8 cellular contexts compared by ENCODE assay signal in the genomic region with DNA sequence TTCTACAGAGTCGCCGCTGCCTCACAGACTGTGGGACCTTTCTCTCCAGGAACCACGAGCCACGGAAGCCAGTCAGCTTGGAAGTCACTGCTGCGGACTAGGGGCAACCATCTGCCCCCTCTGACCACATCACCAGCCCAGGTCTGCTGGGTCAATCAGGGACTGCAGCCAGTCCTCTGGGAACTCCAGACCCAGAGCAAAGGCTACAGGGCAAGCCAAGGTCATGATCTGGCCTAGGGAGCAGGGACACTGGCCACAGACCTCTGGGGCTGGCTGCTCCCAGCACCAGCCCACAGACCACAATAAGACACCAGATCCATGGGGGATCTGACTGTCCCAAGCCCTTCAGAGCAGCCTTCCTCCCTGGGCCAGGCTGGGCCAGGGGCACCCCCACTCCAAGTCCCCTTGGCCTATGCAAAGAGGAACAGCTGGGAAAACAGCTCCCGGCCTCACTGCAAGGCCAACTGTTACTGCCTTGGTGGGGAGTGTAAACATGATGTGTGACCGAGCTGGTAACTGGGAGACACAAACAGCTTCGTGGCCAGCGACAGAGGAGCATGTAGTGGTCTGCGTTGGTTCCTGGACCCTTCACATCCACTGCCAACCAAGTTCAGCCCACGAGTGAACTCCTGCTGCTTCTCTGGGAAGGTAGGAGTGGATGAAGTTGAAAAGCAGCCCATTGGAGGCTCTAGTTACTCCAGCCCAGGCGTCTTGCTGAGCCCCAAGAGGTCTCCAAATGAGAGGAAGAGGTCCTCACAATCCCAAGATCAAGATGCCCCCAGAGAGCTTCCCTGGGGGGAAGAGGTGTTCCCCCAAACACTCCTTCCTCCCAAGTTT. TPM values are rescaled to one million over a fixed set of nuclear protein-coding genes. Genes with fewer than 3 reads are reported as not detected.
A peak's percentile ranks its signal among the peaks of the same experiment; 100 is the strongest.
DNase-seq lines count a peak whose midpoint lies in the region; ATAC-seq, FAIRE-seq and TF ChIP-seq lines count a peak whose summit lies in the region.

No MANE protein-coding gene starts in this region.

- FAIRE-seq in HepG2 (lab: Jason Lieb, UNC), result peak; percentile 66

- H3K4me1 ChIP-seq in ascending aorta (peaks cover 18 to 42% of the 10 kb centered on the region in 2 donors), HepG2 (ENCODE audit: insufficient read depth, low read length) (peaks cover 66% of the 10 kb centered on the region), tibial nerve (peaks cover 0 to 62% (median 56%) of the 10 kb centered on the region in 4 donors)

- H3K4me3 ChIP-seq in ascending aorta, result peak overlapping the region; percentile 71 to 83
- peak overlapping the region; percentile 85 to 94 (median 94) for H3K4me3 ChIP-seq in HepG2 (replicated peaks in 1 of 3; ENCODE audit: insufficient read depth in 1 of 3, low read depth in 2 of 3, low read length in 3 of 3)
- H3K4me3 ChIP-seq in tibial nerve, result peak overlapping the region; percentile 79 to 98 (median 92)

- peaks cover 34% of the 10 kb centered on the region for H4K20me1 ChIP-seq in HepG2 (ENCODE audit: insufficient read depth, low read length)

- CTCF ChIA-PET in activated naive CD4-positive, alpha-beta T cell treated with anti-CD3 and anti-CD28 coated beads, Interleukin-2, amount 10 ng/mL, durations not matched to agents 7 days and 5 days (lab: Charles Lee), result interaction anchor here (1.0 kb wide), 1 partner anchor 15 kb away, joined by 3 read pairs; no protein-coding TSS in a partner anchor
- CTCF ChIA-PET in HepG2 (lab: Yijun Ruan, JAX; ENCODE audit: low intra/inter-chr PET ratio, low total read pairs), result no interaction called here

- no peak for DNase-seq in activated naive CD4-positive, alpha-beta T cell treated with anti-CD3 and anti-CD28 coated beads, Interleukin-2, amount 10 ng/mL, durations not matched to agents 7 days and 5 days
- DNase-seq in activated naive CD4-positive, alpha-beta T cell treated with Interleukin-2 at 50 U/mL for 16 hours, result no peak
- DNase-seq in ascending aorta (ENCODE audit: low spot score in 2 of 2) (no peak), HepG2 (ENCODE audit: low spot score) (peak; percentile 58), tibial nerve (ENCODE audit: low spot score in 2 of 2) (no peak), GM20000 (ENCODE audit: low spot score) (no peak), OCI-M2 (lab: John Stamatoyannopoulos, UW; ENCODE audit: unreplicated experiment) (no peak)
- no peak for DNase-seq in stimulated activated naive CD4-positive, alpha-beta T cell treated with Interleukin-2 at 50 U/mL for 16 hours (lab: John Stamatoyannopoulos, UW)

- no peaks in the 10 kb centered on the region for H3K36me3 ChIP-seq in ascending aorta
- peaks cover 5 to 7% of the 10 kb centered on the region in 2 experiments; a peak in 3 of 5 replicates for H3K36me3 ChIP-seq in HepG2 (replicated peaks in 1 of 2; ENCODE audit: control insufficient read depth in 1 of 2, insufficient read depth in 2 of 2, low read length in 2 of 2)
- H3K36me3 ChIP-seq in tibial nerve, result no peaks in the 10 kb centered on the region

- peak overlapping the region; percentile 97 for H3K9ac ChIP-seq in HepG2 (ENCODE audit: insufficient read depth, low read depth, low read length)

- H3K36me3 Mint-ChIP-seq in activated naive CD4-positive, alpha-beta T cell treated with anti-CD3 and anti-CD28 coated beads, Interleukin-2, amount 10 ng/mL, durations not matched to agents 7 days and 5 days, result peaks cover 6% of the 10 kb centered on the region

- H3K27ac ChIP-seq in ascending aorta (peak overlapping the region; percentile 84 to 97), HepG2 (ENCODE audit: extremely low read length, insufficient read depth, low read length) (peak overlapping the region; percentile 83), tibial nerve (peak overlapping the region; percentile 92 to 100 (median 97))

- peak; percentile 32 to 60; a peak in 2 of 4 replicates for TF ChIP-seq POLR2A in HepG2 (IDR thresholded peaks at IDR 0.05; ENCODE audit: insufficient read depth in 1 of 2, low read depth in 2 of 2, low read length in 2 of 2)
- no peak for TF ChIP-seq POLR2A in tibial nerve (IDR thresholded peaks at IDR 0.05)

- H3K79me2 ChIP-seq in HepG2 (ENCODE audit: insufficient read depth, low read length), result peaks cover 60% of the 10 kb centered on the region

- H3K9me3 ChIP-seq in ascending aorta (no peaks in the 10 kb centered on the region), HepG2 (ENCODE audit: low read length) (no peaks in the 10 kb centered on the region), tibial nerve (no peaks in the 10 kb centered on the region)

- peak overlapping the region; percentile 91 for H3K27ac Mint-ChIP-seq in activated naive CD4-positive, alpha-beta T cell treated with anti-CD3 and anti-CD28 coated beads, Interleukin-2, amount 10 ng/mL, durations not matched to agents 7 days and 5 days

- peaks cover 57% of the 10 kb centered on the region for H3K4me1 Mint-ChIP-seq in activated naive CD4-positive, alpha-beta T cell treated with anti-CD3 and anti-CD28 coated beads, Interleukin-2, amount 10 ng/mL, durations not matched to agents 7 days and 5 days

- no TSS peak for BruUV-seq in HepG2 (replicated peaks; lab: Mats Ljungman, UMichigan)

- no peaks in the 10 kb centered on the region for H3K27me3 ChIP-seq in ascending aorta
- H3K27me3 ChIP-seq in HepG2 (ENCODE audit: control insufficient read depth in 1 of 2, insufficient read depth in 2 of 2, low read length in 2 of 2), result no peaks in the 10 kb centered on the region; a peak in 1 of 5 replicates
- no peaks in the 10 kb centered on the region for H3K27me3 ChIP-seq in tibial nerve

- H3K9me3 Mint-ChIP-seq in activated naive CD4-positive, alpha-beta T cell treated with anti-CD3 and anti-CD28 coated beads, Interleukin-2, amount 10 ng/mL, durations not matched to agents 7 days and 5 days, result no peaks in the 10 kb centered on the region

- TF ChIP-seq RAD21 in HepG2 (CRISPR knock-in tag; IDR thresholded peaks at IDR 0.05), result 0 out of 2 replicates have a peak, but pooled peaks have one; percentile 34

- ATAC-seq in HepG2, result peak; percentile 61

- no peaks in the 10 kb centered on the region for H3K27me3 Mint-ChIP-seq in activated naive CD4-positive, alpha-beta T cell treated with anti-CD3 and anti-CD28 coated beads, Interleukin-2, amount 10 ng/mL, durations not matched to agents 7 days and 5 days

- no peak overlapping the region for H2AFZ ChIP-seq in HepG2 (ENCODE audit: low read length)

- peak overlapping the region; percentile 84 for H3K4me3 Mint-ChIP-seq in activated naive CD4-positive, alpha-beta T cell treated with anti-CD3 and anti-CD28 coated beads, Interleukin-2, amount 10 ng/mL, durations not matched to agents 7 days and 5 days

- POLR2A ChIA-PET in HepG2 (lab: Yijun Ruan, JAX), result interaction anchor here (0.8 to 4.8 kb wide), 9 partner anchors 30 to 313 kb away, joined by 3 to 25 read pairs (median 3); a partner anchor contains a TSS

- WGBS in HepG2 (ENCODE audit: low lambda C conversion rate), result 3% methylated on average over 5 of the region's 12 CpGs
- 20 to 33% methylated on average over 12 of the region's 12 CpGs for WGBS in tibial nerve, 2 donors

- peak overlapping the region; percentile 80 for H3K4me2 ChIP-seq in HepG2 (ENCODE audit: low read depth, low read length)

- TF ChIP-seq EP300 in HepG2 (IDR thresholded peaks at IDR 0.05; ENCODE audit: low read depth in 2 of 2, low read length in 2 of 2) (no peak), HepG2 (CRISPR knock-in tag; IDR thresholded peaks at IDR 0.05; ENCODE audit: borderline replicate concordance) (0 out of 2 replicates have a peak, but pooled peaks have one; percentile 4), tibial nerve (IDR thresholded peaks at IDR 0.05) (no peak)

- TF ChIP-seq CTCF in ascending aorta (IDR thresholded peaks at IDR 0.05) (no peak), HepG2 (CRISPR knock-in tag; IDR thresholded peaks at IDR 0.05) (peak; percentile 21; the same call in 1 of the 2 replicates), tibial nerve (IDR thresholded peaks at IDR 0.05) (no peak), GM20000 (IDR thresholded peaks at IDR 0.05; ENCODE audit: extremely low read depth, missing control alignments) (no peak)

- intact Hi-C loops in ascending aorta (cut with DNase I) (loop anchor here (2.0 to 10.0 kb wide), 6 partner anchors 65 to 981 kb away; a partner anchor contains a TSS), HepG2 (cut with micrococcal nuclease; ENCODE audit: unreplicated experiment) (loop anchor here (1.0 kb wide), 1 partner anchor 28 kb away; no protein-coding TSS in a partner anchor)

- in situ Hi-C loops in HepG2 (cut with HindIII; ENCODE audit: extremely low pct_ligation_motif_present, low pct_unique_long_range_greater_than_20kb), result loop anchor here (5.0 kb wide), 1 partner anchor 36 kb away; no protein-coding TSS in a partner anchor

RNA-seq across cellular contexts. Expression of a gene that starts 1.5 kb away (rescaled TPM):
- total RNA-seq in ascending aorta (137 TPM), HepG2 (2016; rRNA removed; fragmentation: Illumina TruSeq; extraction: Trizol) (82.1 and 82.7 TPM in 2 replicates), tibial nerve (100 to 1,000 TPM in 3 of 4 donors, 10 to 100 TPM in 1; 93.3 to 161 (median 121) TPM)
- total RNA-seq in HepG2 (2016; cell fraction: cytosol; rRNA removed; fragmentation: Illumina TruSeq; extraction: Trizol; ENCODE audit: low read depth), result 42.1 and 44.9 TPM in 2 replicates
- 70.8 and 81.6 TPM in 2 replicates for total RNA-seq in HepG2 (2016; cell fraction: insoluble cytoplasmic fraction; rRNA removed; fragmentation: Illumina TruSeq; extraction: Trizol)
- total RNA-seq in HepG2 (2016; cell fraction: membrane; rRNA removed; fragmentation: Illumina TruSeq; extraction: Trizol), result 96.0 and 104 TPM in 2 replicates
- total RNA-seq in HepG2 (2016; cell fraction: nucleus; rRNA removed; fragmentation: Illumina TruSeq; extraction: Trizol), result 55.8 and 67.9 TPM in 2 replicates
- 173 and 182 TPM in 2 replicates for polyA plus RNA-seq in HepG2 (2011; rRNA removed)
- 88.4 and 94.7 TPM in 2 replicates for polyA plus RNA-seq in HepG2 (2011; cell fraction: cytosol; rRNA removed)
- polyA plus RNA-seq in HepG2 (2011; cell fraction: nucleus; rRNA removed), result 432 and 533 TPM in 2 replicates
- polyA plus RNA-seq in HepG2 (2012), result 72.7 and 74.6 TPM in 2 replicates
- 39.5 and 46.3 TPM in 2 replicates for polyA plus RNA-seq in HepG2 (2016; cell fraction: cytosol; fragmentation: Illumina TruSeq; extraction: Trizol; ENCODE audit: low read depth)
- polyA plus RNA-seq in HepG2 (2016; cell fraction: insoluble cytoplasmic fraction; fragmentation: Illumina TruSeq; extraction: Trizol; ENCODE audit: low read depth), result 92.6 and 106 TPM in 2 replicates
- polyA plus RNA-seq in HepG2 (2016; cell fraction: membrane; fragmentation: Illumina TruSeq; extraction: Trizol; ENCODE audit: low read depth), result 95.0 and 114 TPM in 2 replicates
- 169 and 178 TPM in 2 replicates for polyA plus RNA-seq in HepG2 (2016; cell fraction: nucleus; fragmentation: Illumina TruSeq; extraction: Trizol; ENCODE audit: insufficient read depth, low read depth)
- 115 and 187 TPM in 2 replicates for polyA minus RNA-seq in HepG2 (2011; rRNA and poly(A)+ RNA removed; ENCODE audit: low replicate concordance)
- polyA minus RNA-seq in HepG2 (2011; cell fraction: cytosol; rRNA and poly(A)+ RNA removed), result 55.0 and 56.5 TPM in 2 replicates
- polyA minus RNA-seq in HepG2 (2011; cell fraction: nucleus; rRNA and poly(A)+ RNA removed), result 77.1 and 89.5 TPM in 2 replicates

RNA-seq across cellular contexts. Expression of a gene that starts 57.1 kb away (rescaled TPM):
- total RNA-seq in ascending aorta, result not detected
- total RNA-seq in HepG2 (2016; rRNA removed; fragmentation: Illumina TruSeq; extraction: Trizol), result 0.66 and 1.1 TPM in 2 replicates
- 0.20 and 0.35 TPM in 2 replicates for total RNA-seq in HepG2 (2016; cell fraction: cytosol; rRNA removed; fragmentation: Illumina TruSeq; extraction: Trizol; ENCODE audit: low read depth)
- 0.85 and 1.1 TPM in 2 replicates for total RNA-seq in HepG2 (2016; cell fraction: insoluble cytoplasmic fraction; rRNA removed; fragmentation: Illumina TruSeq; extraction: Trizol)
- 0.74 and 0.79 TPM in 2 replicates for total RNA-seq in HepG2 (2016; cell fraction: membrane; rRNA removed; fragmentation: Illumina TruSeq; extraction: Trizol)
- total RNA-seq in HepG2 (2016; cell fraction: nucleus; rRNA removed; fragmentation: Illumina TruSeq; extraction: Trizol), result 0.69 and 0.96 TPM in 2 replicates
- polyA plus RNA-seq in HepG2 (2011; rRNA removed), result 1.8 and 2.8 TPM in 2 replicates
- 1.7 and 2.0 TPM in 2 replicates for polyA plus RNA-seq in HepG2 (2011; cell fraction: cytosol; rRNA removed)
- polyA plus RNA-seq in HepG2 (2011; cell fraction: nucleus; rRNA removed), result 7.9 and 8.4 TPM in 2 replicates
- 2.0 and 2.9 TPM in 2 replicates for polyA plus RNA-seq in HepG2 (2012)
- 0.25 and 0.58 TPM in 2 replicates for polyA plus RNA-seq in HepG2 (2016; cell fraction: cytosol; fragmentation: Illumina TruSeq; extraction: Trizol; ENCODE audit: low read depth)
- polyA plus RNA-seq in HepG2 (2016; cell fraction: insoluble cytoplasmic fraction; fragmentation: Illumina TruSeq; extraction: Trizol; ENCODE audit: low read depth), result 1.0 and 1.2 TPM in 2 replicates
- polyA plus RNA-seq in HepG2 (2016; cell fraction: membrane; fragmentation: Illumina TruSeq; extraction: Trizol; ENCODE audit: low read depth), result 0.49 and 0.52 TPM in 2 replicates
- polyA plus RNA-seq in HepG2 (2016; cell fraction: nucleus; fragmentation: Illumina TruSeq; extraction: Trizol; ENCODE audit: insufficient read depth, low read depth), result 2.3 and 2.8 TPM in 2 replicates
- 0.07 and 2.4 TPM in 2 replicates for polyA minus RNA-seq in HepG2 (2011; rRNA and poly(A)+ RNA removed; ENCODE audit: low replicate concordance)
- polyA minus RNA-seq in HepG2 (2011; cell fraction: cytosol; rRNA and poly(A)+ RNA removed), result 0.79 and 1.1 TPM in 2 replicates
- 0.90 and 1.2 TPM in 2 replicates for polyA minus RNA-seq in HepG2 (2011; cell fraction: nucleus; rRNA and poly(A)+ RNA removed)
- 1 to 10 TPM in 1 of 4 donors, not detected in 3; 2.7 TPM for total RNA-seq in tibial nerve

Comparison
In these comparisons a context has a peak if more than half of its experiments do, and no peak if none do; other contexts are left out.
1. POLR2A ChIP-seq: peak in HepG2 (2 of 2); none in tibial nerve (0 of 2).
2. Peak in every context shown above with its lines, with median percentiles within 50 percentile points of each other: H3K27ac ChIP-seq and H3K4me3 ChIP-seq.